39 cellular contexts compared by ENCODE assay signal in the genomic region with DNA sequence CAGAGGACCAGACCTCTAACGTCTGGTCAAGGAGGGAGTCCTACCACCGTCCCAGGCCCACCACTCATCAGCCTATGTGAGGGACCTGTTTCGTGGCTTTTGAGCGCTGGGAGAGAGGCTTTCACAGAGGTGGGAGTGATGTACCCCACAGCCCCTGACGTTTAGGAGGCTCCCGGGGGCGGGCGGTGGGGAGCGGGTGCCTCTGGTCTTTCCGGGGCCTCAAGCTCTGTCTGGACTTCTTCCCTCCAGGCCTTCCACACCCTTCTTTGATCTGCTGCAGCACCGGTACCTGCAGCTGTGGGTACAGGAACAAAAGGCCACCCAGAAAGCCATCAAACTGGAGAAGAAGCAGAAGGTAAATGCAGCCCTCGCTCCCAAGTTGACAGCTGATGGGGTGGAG. TPM values are rescaled to one million over a fixed set of nuclear protein-coding genes. Genes with fewer than 3 reads are reported as not detected.
"Had no signal": no experiment of that assay in that cellular context is flagged by ENCODE, and none has a peak within 500 bp of the region (broad histone marks: within the 10 kb centered on the region; RNA-seq: fewer than 3 reads in every experiment).

No MANE protein-coding gene starts in this region.

- H3K27ac Mint-ChIP-seq: activated B cell treated with CpG ODN at 0.5 μM for 24 hours; activated CD4-positive, alpha-beta memory T cell treated with anti-CD3 and anti-CD28 coated beads for 36 hours; activated CD4-positive, alpha-beta T cell treated with anti-CD3 and anti-CD28 coated beads, Interleukin-2, amount 10 ng/mL, durations not matched to agents 24 days and 14 days; activated CD8-positive, alpha-beta T cell treated with anti-CD3 and anti-CD28 coated beads for 36 hours; activated naive CD4-positive, alpha-beta T cell treated with anti-CD3 and anti-CD28 coated beads, Interleukin-2, amount 10 ng/mL, durations not matched to agents 7 days and 5 days; activated naive CD4-positive, alpha-beta T cell treated with anti-CD3 and anti-CD28 coated beads, Interleukin-2, amount 50 U/mL, for 24 hours; activated naive CD8-positive, alpha-beta T cell; activated naive CD8-positive, alpha-beta T cell treated with anti-CD3 and anti-CD28 coated beads, Interleukin-2, amount 10 ng/mL, durations not matched to agents 7 days and 5 days; activated naive CD8-positive, alpha-beta T cell treated with anti-CD3 and anti-CD28 coated beads, Interleukin-2, amount 50 U/mL, for 24 hours; activated T-cell treated with anti-CD3 and anti-CD28 coated beads, Interleukin-2, amount 50 U/mL, for 72 hours; activated T-helper 1 cell treated with anti-CD3 and anti-CD28 coated beads, Interleukin-12 subunit alpha, Interleukin-12 subunit beta, Interleukin-2, Interleukin-4 antibody, amounts not matched to agents 30 ng/mL and 10 ng/mL and 1 ng/mL, durations not matched to agents 14 hours and 24 hours and 36 hours; activated T-helper 17 cell treated with anti-CD3 and anti-CD28 coated beads, Interleukin-2, amount 50 U/mL, for 72 hours; brain; T-helper 1 cell treated with Interleukin-12 subunit alpha and Interleukin-12 subunit beta and Interleukin-4 antibody, amounts not matched to agents 30 μg/mL and 1 μg/mL, for 36 hours; T-helper 2 cell treated with Interferon-gamma antibody and Interleukin-4, amounts not matched to agents 5 μg/mL and 100 μg/mL, for 36 hours had no signal

- H3K4me3 Mint-ChIP-seq: activated B cell treated with CpG ODN at 0.5 μM for 24 hours; activated CD4-positive, alpha-beta memory T cell treated with anti-CD3 and anti-CD28 coated beads for 36 hours; activated CD4-positive, alpha-beta T cell treated with anti-CD3 and anti-CD28 coated beads, Interleukin-2, amount 10 ng/mL, durations not matched to agents 24 days and 14 days; activated CD8-positive, alpha-beta T cell treated with anti-CD3 and anti-CD28 coated beads for 36 hours; activated naive CD4-positive, alpha-beta T cell treated with anti-CD3 and anti-CD28 coated beads, Interleukin-2, amount 10 ng/mL, durations not matched to agents 7 days and 5 days; activated naive CD4-positive, alpha-beta T cell treated with anti-CD3 and anti-CD28 coated beads, Interleukin-2, amount 50 U/mL, for 24 hours; activated naive CD8-positive, alpha-beta T cell; activated naive CD8-positive, alpha-beta T cell treated with anti-CD3 and anti-CD28 coated beads, Interleukin-2, amount 10 ng/mL, durations not matched to agents 7 days and 5 days; activated naive CD8-positive, alpha-beta T cell treated with anti-CD3 and anti-CD28 coated beads, Interleukin-2, amount 50 U/mL, for 24 hours; activated T-cell treated with anti-CD3 and anti-CD28 coated beads, Interleukin-2, amount 50 U/mL, for 4 hours; activated T-cell treated with anti-CD3 and anti-CD28 coated beads, Interleukin-2, amount 50 U/mL, for 72 hours; activated T-helper 1 cell treated with anti-CD3 and anti-CD28 coated beads, Interleukin-12 subunit alpha, Interleukin-12 subunit beta, Interleukin-2, Interleukin-4 antibody, amounts not matched to agents 30 ng/mL and 10 ng/mL and 1 ng/mL, durations not matched to agents 14 hours and 24 hours and 36 hours; activated T-helper 17 cell treated with anti-CD3 and anti-CD28 coated beads, Interleukin-2, amount 50 U/mL, for 72 hours; brain; central memory CD8-positive, alpha-beta T cell; T-helper 1 cell treated with Interleukin-12 subunit alpha and Interleukin-12 subunit beta and Interleukin-4 antibody, amounts not matched to agents 30 μg/mL and 1 μg/mL, for 36 hours; T-helper 2 cell treated with Interferon-gamma antibody and Interleukin-4, amounts not matched to agents 5 μg/mL and 100 μg/mL, for 36 hours had no signal

- H3K36me3 Mint-ChIP-seq: activated CD4-positive, alpha-beta memory T cell treated with anti-CD3 and anti-CD28 coated beads for 36 hours; activated naive CD4-positive, alpha-beta T cell treated with anti-CD3 and anti-CD28 coated beads, Interleukin-2, amount 10 ng/mL, durations not matched to agents 7 days and 5 days; activated naive CD8-positive, alpha-beta T cell treated with anti-CD3 and anti-CD28 coated beads, Interleukin-2, amount 10 ng/mL, durations not matched to agents 7 days and 5 days had no signal

- H3K27ac ChIP-seq: ascending aorta, cardiac muscle cell, VCaP had no signal

- H3K9me3 Mint-ChIP-seq: activated CD4-positive, alpha-beta T cell treated with anti-CD3 and anti-CD28 coated beads, Interleukin-2, amount 10 ng/mL, durations not matched to agents 24 days and 14 days; activated T-cell treated with anti-CD3 and anti-CD28 coated beads, Interleukin-2, amount 50 U/mL, for 72 hours; central memory CD8-positive, alpha-beta T cell; T-helper 1 cell treated with Interleukin-12 subunit alpha and Interleukin-12 subunit beta and Interleukin-4 antibody, amounts not matched to agents 30 μg/mL and 1 μg/mL, for 36 hours had no signal

- H3K4me1 Mint-ChIP-seq: activated B cell treated with CpG ODN at 0.5 μM for 24 hours; activated CD4-positive, alpha-beta T cell treated with anti-CD3 and anti-CD28 coated beads, Interleukin-2, amount 10 ng/mL, durations not matched to agents 24 days and 14 days; activated naive CD4-positive, alpha-beta T cell treated with anti-CD3 and anti-CD28 coated beads, Interleukin-2, amount 10 ng/mL, durations not matched to agents 7 days and 5 days; activated naive CD4-positive, alpha-beta T cell treated with anti-CD3 and anti-CD28 coated beads, Interleukin-2, amount 50 U/mL, for 24 hours; activated naive CD8-positive, alpha-beta T cell treated with anti-CD3 and anti-CD28 coated beads, Interleukin-2, amount 50 U/mL, for 24 hours; activated T-helper 17 cell treated with anti-CD3 and anti-CD28 coated beads, Interleukin-2, amount 50 U/mL, for 72 hours; brain; central memory CD8-positive, alpha-beta T cell had no signal

- DNase-seq: activated B cell treated with CpG ODN at 0.5 μM for 24 hours; activated CD4-positive, alpha-beta memory T cell treated with anti-CD3 and anti-CD28 coated beads for 36 hours; activated CD4-positive, alpha-beta T cell treated with anti-CD3 and anti-CD28 coated beads for 4 hours; activated CD4-positive, alpha-beta T cell treated with anti-CD3 and anti-CD28 coated beads, Interleukin-2, amount 10 ng/mL, durations not matched to agents 24 days and 14 days; activated CD4-positive, alpha-beta T cell treated with anti-CD3 and anti-CD28 coated beads, Interleukin-2, amount 50 U/mL, for 1 hour; activated CD4-positive, alpha-beta T cell treated with anti-CD3 and anti-CD28 coated beads, Interleukin-2, amount 50 U/mL, for 4 hours; activated CD4-positive, CD25-positive, alpha-beta regulatory T cell treated with anti-CD3 and anti-CD28 coated beads, Interleukin-2, amount 50 U/mL, for 72 hours; activated CD8-positive, alpha-beta memory T cell treated with anti-CD3 and anti-CD28 coated beads, Interleukin-2, amount 50 U/mL, for 4 hours; activated CD8-positive, alpha-beta T cell treated with anti-CD3 and anti-CD28 coated beads for 36 hours; activated effector memory CD4-positive, alpha-beta T cell treated with anti-CD3 and anti-CD28 coated beads, Interleukin-2, amount 50 U/mL, for 16 hours; activated naive CD4-positive, alpha-beta T cell treated with anti-CD3 and anti-CD28 coated beads, Interleukin-2, amount 10 ng/mL, durations not matched to agents 7 days and 5 days; activated naive CD4-positive, alpha-beta T cell treated with Interleukin-2 at 50 U/mL for 16 hours; activated naive CD8-positive, alpha-beta T cell treated with anti-CD3 and anti-CD28 coated beads, Interleukin-2, amount 10 ng/mL, durations not matched to agents 7 days and 5 days; activated naive CD8-positive, alpha-beta T cell treated with anti-CD3 and anti-CD28 coated beads, Interleukin-2, amount 50 U/mL, for 24 hours; activated T-cell treated with anti-CD3 and anti-CD28 coated beads for 4 hours; activated T-cell treated with anti-CD3 and anti-CD28 coated beads, Interleukin-2, amount 50 U/mL, for 1 hour; activated T-cell treated with anti-CD3 and anti-CD28 coated beads, Interleukin-2, amount 50 U/mL, for 4 hours; activated T-cell treated with anti-CD3 and anti-CD28 coated beads, Interleukin-2, amount 50 U/mL, for 72 hours; amygdala; anterior cingulate cortex; caudate nucleus; cerebellar nuclear complex; T-helper 1 cell; T-helper 2 cell; T-helper 9 cell had no signal

- H3K4me3 ChIP-seq: ascending aorta, cardiac muscle cell had no signal

- H3K27me3 ChIP-seq: ascending aorta, cardiac muscle cell had no signal

- H3K4me1 ChIP-seq: ascending aorta had no signal

- H3K36me3 ChIP-seq: ascending aorta, cardiac muscle cell had no signal

- H3K27me3 Mint-ChIP-seq: activated CD4-positive, alpha-beta memory T cell treated with anti-CD3 and anti-CD28 coated beads for 36 hours; activated CD4-positive, alpha-beta T cell treated with anti-CD3 and anti-CD28 coated beads, Interleukin-2, amount 10 ng/mL, durations not matched to agents 24 days and 14 days; activated CD8-positive, alpha-beta T cell treated with anti-CD3 and anti-CD28 coated beads for 36 hours; activated naive CD8-positive, alpha-beta T cell; activated T-helper 17 cell treated with anti-CD3 and anti-CD28 coated beads, Interleukin-2, amount 50 U/mL, for 72 hours had no signal

RNA-seq across cellular contexts. Expression of a gene that starts 45.1 kb away (rescaled TPM):
- total RNA-seq: activated B cell treated with CpG ODN at 0.5 μM for 24 hours; activated CD4-positive, alpha-beta memory T cell treated with anti-CD3 and anti-CD28 coated beads for 36 hours; activated CD4-positive, alpha-beta T cell treated with anti-CD3 and anti-CD28 coated beads, Interleukin-2, amount 10 ng/mL, durations not matched to agents 24 days and 14 days; activated CD8-positive, alpha-beta memory T cell treated with anti-CD3 and anti-CD28 coated beads for 36 hours; activated CD8-positive, alpha-beta T cell treated with anti-CD3 and anti-CD28 coated beads for 36 hours; activated naive CD8-positive, alpha-beta T cell treated with anti-CD3 and anti-CD28 coated beads, Interleukin-2, amount 10 ng/mL, durations not matched to agents 7 days and 5 days; activated T-cell treated with anti-CD3 and anti-CD28 coated beads, Interleukin-2, amount 50 U/mL, for 4 hours; activated T-cell treated with anti-CD3 and anti-CD28 coated beads, Interleukin-2, amount 50 U/mL, for 72 hours; activated T-helper 1 cell treated with anti-CD3 and anti-CD28 coated beads, Interleukin-12 subunit alpha, Interleukin-12 subunit beta, Interleukin-2, Interleukin-4 antibody, amounts not matched to agents 30 ng/mL and 10 ng/mL and 1 ng/mL, durations not matched to agents 14 hours and 24 hours and 36 hours; activated T-helper 17 cell treated with anti-CD3 and anti-CD28 coated beads, Interleukin-2, amount 50 U/mL, for 72 hours; ascending aorta; bronchial epithelial cell; cardiac muscle cell had no signal
- polyA plus RNA-seq: adipose tissue, cardiac muscle cell had no signal
